In genomic region chr16:23959069-23959800, GRCh38 we compare ENCODE assay signal across 13 cellular contexts.
DNase-seq lines count a peak whose midpoint lies in the region; ATAC-seq and TF ChIP-seq lines count a peak whose summit lies in the region.
"Had no signal": no experiment of that assay in that cellular context is flagged by ENCODE, and none has a peak within 500 bp of the region (broad histone marks: within the 10 kb centered on the region; RNA-seq: fewer than 3 reads in every experiment).

No MANE protein-coding gene starts in this region.

- no peaks in the 10 kb centered on the region for H3K27me3 ChIP-seq in CD8-positive, alpha-beta T cell (ENCODE audit: insufficient read depth, low read length)
- no peaks in the 10 kb centered on the region for H3K27me3 ChIP-seq in tibial artery
- no peaks in the 10 kb centered on the region for H3K27me3 ChIP-seq in H7 (ENCODE audit: control insufficient read depth, insufficient read depth, low read length)

- peaks cover 45% of the 10 kb centered on the region for H3K4me1 ChIP-seq in CD8-positive, alpha-beta T cell (ENCODE audit: insufficient read depth, low read length)
- no peaks in the 10 kb centered on the region for H3K4me1 ChIP-seq in tibial artery

- POLR2A ChIA-PET in CD8-positive, alpha-beta T cell (lab: Charles Lee), result interaction anchor here (0.6 kb wide), 1 partner anchor 84 kb away, joined by 3 read pairs; no protein-coding TSS in a partner anchor

- no peaks in the 10 kb centered on the region for H3K9me3 Mint-ChIP-seq in CD8-positive, alpha-beta T cell
- H3K9me3 Mint-ChIP-seq: neural crest cell had no signal

- peak overlapping the region; percentile 69 for H3K4me3 Mint-ChIP-seq in CD8-positive, alpha-beta T cell
- H3K4me3 Mint-ChIP-seq: neural crest cell had no signal

- H3K9me3 ChIP-seq in CD8-positive, alpha-beta T cell (ENCODE audit: low read length), result no peaks in the 10 kb centered on the region
- H3K9me3 ChIP-seq in tibial artery, result no peaks in the 10 kb centered on the region

- intact Hi-C loops in CD8-positive, alpha-beta T cell (cut with DNase I, micrococcal nuclease), result loop anchor here in 1 of 2 experiments (5.0 kb wide), 1 partner anchor 37 kb away; no protein-coding TSS in a partner anchor
- intact Hi-C loops in tibial artery (cut with DNase I; ENCODE audit: low total_unique reads), result no loop called here

- H3K4me1 Mint-ChIP-seq in CD8-positive, alpha-beta T cell (ENCODE audit: low read depth), result peaks cover 80% of the 10 kb centered on the region
- H3K4me1 Mint-ChIP-seq: neural crest cell had no signal

- H3K36me3 Mint-ChIP-seq in CD8-positive, alpha-beta T cell, result peaks cover 12% of the 10 kb centered on the region

- no peak overlapping the region for H3K4me3 ChIP-seq in CD8-positive, alpha-beta T cell (ENCODE audit: low read depth, low read length)
- H3K4me3 ChIP-seq in tibial artery (no peak overlapping the region), H7 (ENCODE audit: insufficient read depth, low read depth, low read length) (no peak overlapping the region)

- CTCF ChIA-PET in CD8-positive, alpha-beta T cell (lab: Charles Lee), result interaction anchor here (0.6 to 2.6 kb wide), 9 partner anchors 10 to 122 kb away, joined by 3 to 12 read pairs (median 3); no protein-coding TSS in a partner anchor

- DNase-seq in CD8-positive, alpha-beta T cell, result no peak
- DNase-seq in SKM-1 treated with dmso at 0.1 percent for 144 hours (lab: John Stamatoyannopoulos, UW; ENCODE audit: unreplicated experiment), result peak; percentile 50
- no peak for DNase-seq in left lobe of liver (ENCODE audit: low spot score)
- DNase-seq in NCI-H2171 (lab: John Stamatoyannopoulos, UW), result no peak
- no peak for DNase-seq in activated effector memory CD4-positive, alpha-beta T cell treated with Interleukin-2 at 50 U/mL for 16 hours
- no peak for DNase-seq in tibial artery
- no peak for DNase-seq in H7
- DNase-seq: EL; NCI-H526; stimulated activated CD4-positive, alpha-beta T cell treated with anti-CD3 and anti-CD28 coated beads, Interleukin-2, amount 100 ng/mL, for 24 hours; T1000 had no signal

- no peak for ATAC-seq in CD8-positive, alpha-beta T cell
- ATAC-seq in GM19351 (IDR thresholded peaks at IDR 0.05; ENCODE audit: unreplicated experiment) (peak; percentile 42), left lobe of liver (peak; percentile 21)

- H3K36me3 ChIP-seq in CD8-positive, alpha-beta T cell (ENCODE audit: insufficient read depth, low read length), result no peaks in the 10 kb centered on the region
- no peaks in the 10 kb centered on the region for H3K36me3 ChIP-seq in tibial artery
- H3K36me3 ChIP-seq in H7 (replicated peaks; ENCODE audit: control insufficient read depth, insufficient read depth, low read length), result no peaks in the 10 kb centered on the region

- H3K27ac Mint-ChIP-seq in CD8-positive, alpha-beta T cell, result peak overlapping the region; percentile 88

- TF ChIP-seq CTCF in CD8-positive, alpha-beta T cell (IDR thresholded peaks at IDR 0.05), result no peak
- no peak for TF ChIP-seq CTCF in tibial artery (IDR thresholded peaks at IDR 0.05)

- no peaks in the 10 kb centered on the region for H3K27me3 Mint-ChIP-seq in CD8-positive, alpha-beta T cell (ENCODE audit: low read depth)

- no peak overlapping the region for H3K27ac ChIP-seq in CD8-positive, alpha-beta T cell (ENCODE audit: low read depth, low read length)
- H3K27ac ChIP-seq in tibial artery, result no peak overlapping the region
